ENCODE assay signal across 8 cellular contexts in the genomic region with DNA sequence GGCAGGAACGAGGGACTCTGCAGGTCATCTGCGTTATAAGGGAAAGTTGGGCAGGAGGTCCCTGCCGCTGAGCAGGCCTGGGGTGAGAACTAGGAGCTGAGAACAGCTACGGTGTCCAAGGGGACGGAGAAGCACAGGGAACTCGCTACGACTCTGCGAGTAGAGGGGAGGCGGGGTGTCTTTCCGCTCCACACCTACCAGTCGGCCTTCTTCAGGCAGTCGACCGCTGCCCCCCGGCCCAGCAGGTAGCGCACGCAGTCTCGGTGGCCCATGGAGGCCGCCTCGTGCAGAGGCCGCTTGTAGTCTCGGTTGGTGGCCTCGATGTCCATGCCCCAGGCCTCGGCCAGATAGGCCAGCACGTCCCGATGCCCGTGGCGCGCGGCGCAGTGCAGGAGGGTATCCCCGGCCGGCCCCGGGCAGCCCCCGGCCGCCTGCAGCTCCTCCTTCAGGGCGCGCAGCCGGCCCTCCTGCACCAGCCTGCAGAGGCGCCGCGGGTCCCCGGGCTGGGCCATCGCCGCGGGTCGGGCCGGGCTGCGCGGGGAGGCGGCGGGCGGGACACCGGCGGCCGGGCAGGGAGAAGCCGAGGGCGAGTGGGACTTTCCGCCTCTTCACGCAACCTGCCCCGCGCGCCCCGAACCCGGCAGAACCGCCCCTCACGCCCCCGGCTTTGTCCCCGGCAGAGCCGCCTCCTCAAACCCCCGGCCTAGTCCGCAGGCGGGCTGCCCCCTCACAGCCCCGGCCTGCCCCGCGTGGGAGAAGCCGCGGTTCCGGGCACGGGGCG. TPM values are rescaled to one million over a fixed set of nuclear protein-coding genes. Genes with fewer than 3 reads are reported as not detected.
DNase-seq lines count a peak whose midpoint lies in the region; ATAC-seq and TF ChIP-seq lines count a peak whose summit lies in the region.

No MANE protein-coding gene starts in this region.

- WGBS in heart left ventricle, 4 donors, result 0 to 1% (median 1%) methylated on average over 13 to 80 of the region's 80 CpGs

- H3K27ac Mint-ChIP-seq in progenitor cell of endocrine pancreas, result peak overlapping the region; percentile 93

- intact Hi-C loops in heart left ventricle (cut with DNase I), result loop anchor here in 3 of 10 donors (1.0 to 5.0 kb wide), 3 partner anchors 75 to 198 kb away; a partner anchor contains a TSS

- H3K9me3 ChIP-seq in heart left ventricle, result no peaks in the 10 kb centered on the region

- H3K36me3 ChIP-seq in heart left ventricle, result peaks cover 0 to 45% (median 28%) of the 10 kb centered on the region in 9 donors

- DNase-seq in NCI-H345 (lab: John Stamatoyannopoulos, UW) (peak; percentile 7), NCI-H345 treated with DMSO at 0.1 percent for 48 hours (lab: John Stamatoyannopoulos, UW; ENCODE audit: unreplicated experiment) (no peak), heart left ventricle (peak; percentile 31 to 72 (median 40)), progenitor cell of endocrine pancreas (ENCODE audit: low spot score, unreplicated experiment) (peak; percentile 39), NCI-H1930 (lab: John Stamatoyannopoulos, UW) (no peak)
- DNase-seq in activated naive CD4-positive, alpha-beta T cell treated with Interleukin-2 at 50 U/mL for 16 hours, result peak; percentile 49

- peaks cover 14% of the 10 kb centered on the region for H3K36me3 Mint-ChIP-seq in progenitor cell of endocrine pancreas (ENCODE audit: insufficient read depth)

- H3K9me3 Mint-ChIP-seq in progenitor cell of endocrine pancreas (ENCODE audit: low read depth), result no peaks in the 10 kb centered on the region

- H3K4me3 ChIP-seq in heart left ventricle, result peak overlapping the region; percentile 62 to 99 (median 84)

- TF ChIP-seq POLR2A in heart left ventricle (IDR thresholded peaks at IDR 0.05), result no peak

- peak overlapping the region; percentile 89 for H3K4me3 Mint-ChIP-seq in progenitor cell of endocrine pancreas (ENCODE audit: low read depth)

- H3K27me3 ChIP-seq in heart left ventricle, result no peaks in the 10 kb centered on the region

- H3K27me3 Mint-ChIP-seq in progenitor cell of endocrine pancreas, result no peaks in the 10 kb centered on the region

- H3K27ac ChIP-seq in heart left ventricle, result peak overlapping the region; percentile 37 to 92 (median 86)

- H3K4me1 Mint-ChIP-seq in progenitor cell of endocrine pancreas (ENCODE audit: low read depth), result peaks cover 52% of the 10 kb centered on the region

- peaks cover 0 to 60% (median 46%) of the 10 kb centered on the region in 12 donors for H3K4me1 ChIP-seq in heart left ventricle

- ATAC-seq in HG02938 (IDR thresholded peaks at IDR 0.05; ENCODE audit: unreplicated experiment) (peak; percentile 28), heart left ventricle (peak in 2 of 4 donors; percentile 14 to 32)

- peak in 1 of 12 donors; percentile 9 for TF ChIP-seq CTCF in heart left ventricle (IDR thresholded peaks at IDR 0.05)
- no peak for TF ChIP-seq CTCF in progenitor cell of endocrine pancreas (IDR thresholded peaks at IDR 0.05; ENCODE audit: unreplicated experiment)

TF ChIP-seq in PFSK-1, 5 proteins besides CTCF, POLR2A, EP300 and RAD21:
- TF ChIP-seq FOXP2 (optimal IDR thresholded peaks at IDR 0.05; ENCODE audit: borderline replicate concordance, extremely low read depth, extremely low read length, insufficient read depth) (peak; percentile 17), TAF1 (IDR thresholded peaks at IDR 0.05; ENCODE audit: borderline replicate concordance, insufficient read depth, low read length) (0 out of 2 replicates have a peak, but pooled peaks have one; percentile 21), POLR2AphosphoS5 (IDR thresholded peaks at IDR 0.05; ENCODE audit: low read depth, low read length) (no peak)

RNA-seq across cellular contexts. Expression of a gene that starts 0.7 kb away (rescaled TPM):
- 19.2 TPM for polyA plus RNA-seq in PFSK-1 (2012; ENCODE audit: insufficient read length, low read depth)
- 1 to 10 TPM; 1.7 to 5.0 (median 2.9) TPM for total RNA-seq in heart left ventricle
- 1 to 10 TPM; 2.0 to 2.7 TPM for polyA plus RNA-seq in heart left ventricle
- total RNA-seq in progenitor cell of endocrine pancreas, result 16.8 and 18.0 TPM in 2 replicates

RNA-seq across cellular contexts. Expression of a gene that starts 1.0 kb away (rescaled TPM):
- polyA plus RNA-seq in PFSK-1 (2012; ENCODE audit: insufficient read length, low read depth), result 69.4 TPM
- 100 to 1,000 TPM in 2 of 9 donors, 10 to 100 TPM in 7; 57.4 to 111 (median 83.5) TPM for total RNA-seq in heart left ventricle
- polyA plus RNA-seq in heart left ventricle, result 10 to 100 TPM; 59.1 to 84.4 TPM
- total RNA-seq in progenitor cell of endocrine pancreas, result 85.5 and 87.4 TPM in 2 replicates

Comparison
In these comparisons a context has a peak if more than half of its experiments do, and no peak if none do; other contexts are left out.
1. DNase-seq: peak in NCI-H345 (single experiment), activated naive CD4-positive, alpha-beta T cell treated with Interleukin-2 at 50 U/mL for 16 hours (single experiment), heart left ventricle (5 of 5) and progenitor cell of endocrine pancreas (single experiment); none in NCI-H345 treated with DMSO at 0.1 percent for 48 hours (single experiment) and NCI-H1930 (0 of 2).